In genomic region chr16:87336850-87337240, GRCh38 we compare ENCODE assay signal across 19 cellular contexts.
"Had no signal": no experiment of that assay in that cellular context is flagged by ENCODE, and none has a peak within 500 bp of the region (broad histone marks: within the 10 kb centered on the region; RNA-seq: fewer than 3 reads in every experiment).

No MANE protein-coding gene starts in this region.

- H3K4me1 ChIP-seq: body of pancreas, pancreas, right lobe of liver, tibial artery, uterus had no signal

- H3K36me3 ChIP-seq: uterus had no signal

- H3K9me3 ChIP-seq: body of pancreas, pancreas, right lobe of liver, tibial artery, uterus had no signal

- ATAC-seq: activated CD8-positive, alpha-beta memory T cell treated with anti-CD3 and anti-CD28 coated beads, Interleukin-2, amount 10 ng/mL, durations not matched to agents 7 days and 5 days; body of pancreas; left lobe of liver; pancreas; right lobe of liver had no signal

- H3K9me3 Mint-ChIP-seq: activated CD4-positive, alpha-beta memory T cell treated with anti-CD3 and anti-CD28 coated beads for 36 hours; activated naive CD8-positive, alpha-beta T cell treated with anti-CD3 and anti-CD28 coated beads, Interleukin-2, amount 10 ng/mL, durations not matched to agents 7 days and 5 days had no signal

- H3K4me3 Mint-ChIP-seq: activated CD4-positive, alpha-beta memory T cell treated with anti-CD3 and anti-CD28 coated beads for 36 hours; activated CD8-positive, alpha-beta memory T cell treated with anti-CD3 and anti-CD28 coated beads, Interleukin-2, amount 10 ng/mL, durations not matched to agents 7 days and 5 days; activated naive CD8-positive, alpha-beta T cell treated with anti-CD3 and anti-CD28 coated beads, Interleukin-2, amount 10 ng/mL, durations not matched to agents 7 days and 5 days had no signal

- H3K27ac Mint-ChIP-seq: activated CD4-positive, alpha-beta memory T cell treated with anti-CD3 and anti-CD28 coated beads for 36 hours; activated naive CD8-positive, alpha-beta T cell treated with anti-CD3 and anti-CD28 coated beads, Interleukin-2, amount 10 ng/mL, durations not matched to agents 7 days and 5 days had no signal

- H3K27ac ChIP-seq: body of pancreas, pancreas, right lobe of liver, tibial artery, uterus, WERI-Rb-1 had no signal

- H3K27me3 ChIP-seq: body of pancreas, pancreas, right lobe of liver, tibial artery, uterus had no signal

- H3K27me3 Mint-ChIP-seq: activated CD4-positive, alpha-beta memory T cell treated with anti-CD3 and anti-CD28 coated beads for 36 hours; activated CD8-positive, alpha-beta memory T cell treated with anti-CD3 and anti-CD28 coated beads, Interleukin-2, amount 10 ng/mL, durations not matched to agents 7 days and 5 days; activated naive CD8-positive, alpha-beta T cell treated with anti-CD3 and anti-CD28 coated beads, Interleukin-2, amount 10 ng/mL, durations not matched to agents 7 days and 5 days had no signal

- H3K4me3 ChIP-seq: body of pancreas, pancreas, right lobe of liver, tibial artery, uterus had no signal

- DNase-seq: activated CD4-positive, alpha-beta memory T cell treated with anti-CD3 and anti-CD28 coated beads for 36 hours; activated CD4-positive, alpha-beta T cell treated with anti-CD3 and anti-CD28 coated beads for 1 hour; activated CD8-positive, alpha-beta memory T cell treated with anti-CD3 and anti-CD28 coated beads, Interleukin-2, amount 10 ng/mL, durations not matched to agents 7 days and 5 days; activated naive CD4-positive, alpha-beta T cell; activated naive CD8-positive, alpha-beta T cell treated with anti-CD3 and anti-CD28 coated beads, Interleukin-2, amount 10 ng/mL, durations not matched to agents 7 days and 5 days; body of pancreas; erythroblast; head of caudate nucleus; mammary epithelial cell; midbrain; small intestine; stimulated activated CD4-positive, alpha-beta T cell treated with anti-CD3 and anti-CD28 coated beads, Interleukin-4, amount 100 ng/mL, for 1 hour; T-helper 2 cell; tibial artery; uterus; WERI-Rb-1 had no signal
